ENCODE assay signal across 16 cellular contexts in the genomic region with DNA sequence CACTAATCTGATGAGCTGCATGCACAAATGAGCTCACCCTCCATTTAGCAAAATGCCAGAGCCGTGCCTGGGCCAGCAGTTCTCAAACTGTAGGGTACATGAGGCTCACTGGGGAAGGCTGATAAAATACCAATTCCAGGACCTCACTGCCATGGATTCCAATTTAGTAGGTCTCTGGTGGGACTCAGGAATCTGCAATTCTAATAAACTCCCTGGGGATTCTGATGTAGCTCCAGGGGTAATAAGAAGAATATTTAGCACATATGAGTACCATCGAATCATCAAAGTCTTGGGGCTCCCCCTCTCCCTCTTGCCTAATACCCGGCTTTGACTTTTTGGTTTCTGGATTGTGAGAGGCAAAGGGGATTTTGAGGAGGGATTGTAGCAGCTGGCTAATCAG.
"Had no signal": no experiment of that assay in that cellular context is flagged by ENCODE, and none has a peak within 500 bp of the region (broad histone marks: within the 10 kb centered on the region; RNA-seq: fewer than 3 reads in every experiment).

No MANE protein-coding gene starts in this region.

- H3K27me3 Mint-ChIP-seq: effector memory CD8-positive, alpha-beta T cell had no signal

- H3K4me1 Mint-ChIP-seq: naive thymus-derived CD8-positive, alpha-beta T cell had no signal

- H3K4me1 ChIP-seq: esophagus muscularis mucosa, gastrocnemius medialis, heart right ventricle, right atrium auricular region, sigmoid colon had no signal

- H3K4me3 ChIP-seq: esophagus muscularis mucosa, gastrocnemius medialis, heart right ventricle, right atrium auricular region, sigmoid colon had no signal

- H3K27me3 ChIP-seq: gastrocnemius medialis, right atrium auricular region, sigmoid colon had no signal

- H3K27ac Mint-ChIP-seq: effector memory CD8-positive, alpha-beta T cell; naive thymus-derived CD8-positive, alpha-beta T cell had no signal

- DNase-seq: effector memory CD8-positive, alpha-beta T cell; gastrocnemius medialis; heart right ventricle; islet precursor cell; mammary epithelial cell; naive thymus-derived CD8-positive, alpha-beta T cell; posterior cingulate gyrus; sigmoid colon; small intestine; stimulated activated CD4-positive, alpha-beta T cell treated with anti-CD3 and anti-CD28 coated beads, Interleukin-2, amount 100 ng/mL, for 48 hours; stimulated activated naive CD4-positive, alpha-beta T cell treated with Interleukin-2 at 50 U/mL for 16 hours; trophoblast cell had no signal

- H3K9me3 ChIP-seq: gastrocnemius medialis had no signal

- H3K36me3 ChIP-seq: esophagus muscularis mucosa, gastrocnemius medialis, heart right ventricle, right atrium auricular region, sigmoid colon had no signal

- H3K4me3 Mint-ChIP-seq: effector memory CD8-positive, alpha-beta T cell; naive thymus-derived CD8-positive, alpha-beta T cell had no signal

- ATAC-seq: effector memory CD8-positive, alpha-beta T cell; gastrocnemius medialis; heart right ventricle; left lobe of liver; naive thymus-derived CD8-positive, alpha-beta T cell had no signal

- H3K27ac ChIP-seq: epithelial cell of prostate, gastrocnemius medialis, heart right ventricle, right atrium auricular region had no signal
